In genomic region chr7:158655931-158656441, GRCh38 we compare ENCODE assay signal across 1 cellular context.
A peak's percentile ranks its signal among the peaks of the same experiment; 100 is the strongest.
TF ChIP-seq lines count a peak whose summit lies in the region.

No MANE protein-coding gene starts in this region.

TF ChIP-seq in K562, 482 proteins besides CTCF, POLR2A, EP300 and RAD21 (continued from another document):
- TF ChIP-seq CHD7 (IDR thresholded peaks at IDR 0.05; ENCODE audit: low read depth, low read length), result no peak
- no peak for TF ChIP-seq IRF9 (tag; IDR thresholded peaks at IDR 0.05)
- TF ChIP-seq MAFG (tag; conservative IDR thresholded peaks at IDR 0.05), result peak; percentile 84
- no peak for TF ChIP-seq E2F6 (IDR thresholded peaks at IDR 0.05; ENCODE audit: borderline replicate concordance in 1 of 2, extremely low read depth in 1 of 2, insufficient read depth in 1 of 2, insufficient read length in 1 of 2, low read depth in 1 of 2, low read length in 1 of 2, poor library complexity in 1 of 2, severe bottlenecking in 1 of 2)
- no peak for TF ChIP-seq RFX7 (CRISPR knock-in tag; IDR thresholded peaks at IDR 0.05)
- peak; percentile 58; the same call in 1 of the 2 replicates for TF ChIP-seq MAFK (IDR thresholded peaks at IDR 0.05; ENCODE audit: low read length)
